ENCODE assay signal across 14 cellular contexts in the genomic region with DNA sequence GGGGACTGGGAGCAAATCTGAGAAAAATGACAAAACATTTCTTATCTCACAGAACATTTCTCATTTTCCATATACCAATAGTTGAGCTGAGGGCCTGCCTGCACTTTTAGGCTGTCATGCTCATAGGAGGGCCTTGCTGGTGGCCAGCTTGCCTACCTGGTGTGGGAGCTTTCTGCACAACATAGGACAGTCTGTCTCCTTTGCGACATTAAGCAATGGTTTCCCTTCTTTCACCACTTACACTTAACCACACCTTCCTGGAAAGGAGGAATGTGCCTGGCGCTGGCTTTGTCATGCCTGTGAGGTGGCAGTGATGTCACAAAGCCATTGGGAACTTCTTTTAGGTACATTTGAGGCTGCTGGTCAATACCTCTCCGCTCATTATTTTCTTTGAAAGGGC.
"Had no signal": no experiment of that assay in that cellular context is flagged by ENCODE, and none has a peak within 500 bp of the region (broad histone marks: within the 10 kb centered on the region; RNA-seq: fewer than 3 reads in every experiment).

No MANE protein-coding gene starts in this region.

- H3K9me3 ChIP-seq: adrenal gland, left lung, suprapubic skin had no signal

- H3K27me3 Mint-ChIP-seq: activated CD4-positive, alpha-beta T cell treated with anti-CD3 and anti-CD28 coated beads, Interleukin-2, amount 10 ng/mL, durations not matched to agents 24 days and 14 days; naive B cell had no signal

- ATAC-seq: left lung had no signal

- H3K27ac ChIP-seq: adrenal gland, left lung, suprapubic skin had no signal

- FAIRE-seq: islet of Langerhans, TTC549 had no signal

- DNase-seq: activated CD4-positive, alpha-beta T cell treated with anti-CD3 and anti-CD28 coated beads, Interleukin-2, amount 10 ng/mL, durations not matched to agents 24 days and 14 days; activated CD4-positive, CD25-positive, alpha-beta regulatory T cell; activated gamma-delta T cell treated with Interleukin-2 at 50 U/mL for 16 hours; dorsolateral prefrontal cortex; erythroblast; left lung; mammary epithelial cell; naive B cell; stimulated activated CD4-positive, alpha-beta T cell treated with anti-CD3 and anti-CD28 coated beads, Interleukin-4, amount 100 ng/mL, for 1 hour; stimulated activated naive CD4-positive, alpha-beta T cell had no signal

- H3K9me3 Mint-ChIP-seq: activated CD4-positive, alpha-beta T cell treated with anti-CD3 and anti-CD28 coated beads, Interleukin-2, amount 10 ng/mL, durations not matched to agents 24 days and 14 days; naive B cell had no signal

- H3K4me3 Mint-ChIP-seq: activated CD4-positive, alpha-beta T cell treated with anti-CD3 and anti-CD28 coated beads, Interleukin-2, amount 10 ng/mL, durations not matched to agents 24 days and 14 days; naive B cell had no signal

- H3K4me3 ChIP-seq: adrenal gland, dorsolateral prefrontal cortex, left lung, suprapubic skin had no signal

- H3K27me3 ChIP-seq: adrenal gland, dorsolateral prefrontal cortex, left lung, suprapubic skin had no signal

- H3K27ac Mint-ChIP-seq: activated CD4-positive, alpha-beta T cell treated with anti-CD3 and anti-CD28 coated beads, Interleukin-2, amount 10 ng/mL, durations not matched to agents 24 days and 14 days; naive B cell had no signal
